In the genomic region with DNA sequence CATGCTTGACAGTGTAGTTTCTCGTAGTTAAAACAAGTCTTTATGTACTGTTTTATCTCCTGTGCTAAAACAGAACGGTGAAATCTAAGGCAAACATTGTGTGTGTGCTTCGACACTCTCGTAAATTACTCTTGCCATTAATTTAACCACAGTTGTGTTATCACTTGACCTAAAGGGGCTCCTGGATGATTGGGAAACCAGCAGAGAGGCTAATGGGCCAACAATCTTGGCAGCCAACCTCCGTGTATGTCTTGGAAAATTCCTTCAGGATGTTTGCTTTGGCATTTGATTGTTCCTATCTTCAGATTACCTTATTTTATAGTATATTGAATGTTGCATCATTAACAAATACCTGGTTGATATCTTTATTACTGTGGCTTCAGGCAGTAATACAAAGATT, we compare ENCODE assay signal across 21 cellular contexts.
DNase-seq lines count a peak whose midpoint lies in the region; ATAC-seq and TF ChIP-seq lines count a peak whose summit lies in the region.
"Had no signal": no experiment of that assay in that cellular context is flagged by ENCODE, and none has a peak within 500 bp of the region (broad histone marks: within the 10 kb centered on the region; RNA-seq: fewer than 3 reads in every experiment).

No MANE protein-coding gene starts in this region.

- peak overlapping the region; percentile 17 for H3K27ac Mint-ChIP-seq in mesothelial cell of epicardium
- H3K27ac Mint-ChIP-seq: HFFc6, IgD-negative memory B cell had no signal

- no peak for DNase-seq in mesothelial cell of epicardium (ENCODE audit: low spot score in 2 of 2, unreplicated experiment in 2 of 2)
- no peak for DNase-seq in mucosa of descending colon
- DNase-seq in DMS53 treated with DMSO at 0.1 percent for 48 hours (lab: John Stamatoyannopoulos, UW; ENCODE audit: unreplicated experiment) = no peak
- DNase-seq in NCI-H2107 treated with DMSO at 0.1 percent for 48 hours (lab: John Stamatoyannopoulos, UW; ENCODE audit: unreplicated experiment) = no peak
- DNase-seq in MV-4-11 (lab: John Stamatoyannopoulos, UW) = no peak
- DNase-seq: AML-193; DND-41; HFFc6; Karpas-422; MM.1S; NCI-H1105; NCI-H1694 treated with DMSO at 0.1 percent for 48 hours; NCI-H524 treated with DMSO at 0.1 percent for 48 hours; NK-92 treated with Interleukin-12 subunit alpha and Interleukin-12 subunit beta, amount 100 ng/mL, for 24 hours; SHP77 treated with DMSO at 0.1 percent for 48 hours; T-helper 1 cell had no signal

- peaks cover 6% of the 10 kb centered on the region for H3K9me3 Mint-ChIP-seq in mesothelial cell of epicardium

- H3K36me3 ChIP-seq in HEK293 (ENCODE audit: control insufficient read depth in 2 of 2, insufficient read depth in 1 of 2, low read length in 2 of 2) = no peaks in the 10 kb centered on the region
- H3K36me3 ChIP-seq in mucosa of descending colon (ENCODE audit: low read depth) = no peaks in the 10 kb centered on the region

- peaks cover 17% of the 10 kb centered on the region for H3K4me1 ChIP-seq in HEK293 (ENCODE audit: control insufficient read depth, insufficient read depth, low read length)
- no peaks in the 10 kb centered on the region for H3K4me1 ChIP-seq in mucosa of descending colon (ENCODE audit: low read depth)

- intact Hi-C loops in mucosa of descending colon (cut with DNase I, micrococcal nuclease) = no loop called here

- H3K36me3 Mint-ChIP-seq in mesothelial cell of epicardium = peaks cover 2% of the 10 kb centered on the region

- ATAC-seq in mucosa of descending colon = no peak

- CTCF ChIA-PET in HEK293 (lab: Yijun Ruan, JAX) = interaction anchor here (0.6 to 1.3 kb wide), 2 partner anchors 36 to 844 kb away, joined by 3 read pairs; no protein-coding TSS in a partner anchor

- TF ChIP-seq CTCF in 22Rv1 (IDR thresholded peaks at IDR 0.05) = no peak
- no peak for TF ChIP-seq CTCF in HEK293 (tag by site-specific recombination; IDR thresholded peaks at IDR 0.05)
- TF ChIP-seq CTCF in VCaP (conservative IDR thresholded peaks at IDR 0.05) = no peak
- no peak for TF ChIP-seq CTCF in mesothelial cell of epicardium (IDR thresholded peaks at IDR 0.05; ENCODE audit: unreplicated experiment)
- no peak for TF ChIP-seq CTCF in mucosa of descending colon (IDR thresholded peaks at IDR 0.05)

- no peak overlapping the region for H3K4me3 Mint-ChIP-seq in mesothelial cell of epicardium
- H3K4me3 Mint-ChIP-seq: HFFc6, IgD-negative memory B cell had no signal

- H3K9me3 ChIP-seq in HEK293 (ENCODE audit: control insufficient read depth, insufficient read depth, low read depth, low read length) (no peaks in the 10 kb centered on the region), mucosa of descending colon (no peaks in the 10 kb centered on the region)

- POLR2A ChIA-PET in HEK293 (lab: Yijun Ruan, JAX) = no interaction called here

- H3K4me1 Mint-ChIP-seq in mesothelial cell of epicardium = peaks cover 17% of the 10 kb centered on the region
- H3K4me1 Mint-ChIP-seq: IgD-negative memory B cell had no signal

- H3K4me3 ChIP-seq in HEK293 (ENCODE audit: low read depth, low read length) (no peak overlapping the region), mucosa of descending colon (no peak overlapping the region)

- H3K27me3 Mint-ChIP-seq in mesothelial cell of epicardium (ENCODE audit: low read depth) = no peaks in the 10 kb centered on the region
- H3K27me3 Mint-ChIP-seq: IgD-negative memory B cell had no signal

- H3K27ac ChIP-seq in 22Rv1 (peak overlapping the region; percentile 40), HEK293 (ENCODE audit: extremely low read depth, low read depth, low read length) (no peak overlapping the region), VCaP (peak overlapping the region; percentile 66)
- H3K27ac ChIP-seq: C4-2B had no signal

TF ChIP-seq in HEK293, 187 proteins besides CTCF, POLR2A, EP300 and RAD21:
- no peak for TF ChIP-seq KLF9 (tag by site-specific recombination; IDR thresholded peaks at IDR 0.05; ENCODE audit: low read depth)
- TF ChIP-seq ZNF416 (tag by site-specific recombination; IDR thresholded peaks at IDR 0.05) = no peak
- no peak for TF ChIP-seq KLF16 (tag by site-specific recombination; IDR thresholded peaks at IDR 0.05)
- no peak for TF ChIP-seq ZSCAN16 (tag by site-specific recombination; IDR thresholded peaks at IDR 0.05)
- TF ChIP-seq SCRT2 (tag by site-specific recombination; IDR thresholded peaks at IDR 0.05) = no peak
- TF ChIP-seq, protein P1, sequence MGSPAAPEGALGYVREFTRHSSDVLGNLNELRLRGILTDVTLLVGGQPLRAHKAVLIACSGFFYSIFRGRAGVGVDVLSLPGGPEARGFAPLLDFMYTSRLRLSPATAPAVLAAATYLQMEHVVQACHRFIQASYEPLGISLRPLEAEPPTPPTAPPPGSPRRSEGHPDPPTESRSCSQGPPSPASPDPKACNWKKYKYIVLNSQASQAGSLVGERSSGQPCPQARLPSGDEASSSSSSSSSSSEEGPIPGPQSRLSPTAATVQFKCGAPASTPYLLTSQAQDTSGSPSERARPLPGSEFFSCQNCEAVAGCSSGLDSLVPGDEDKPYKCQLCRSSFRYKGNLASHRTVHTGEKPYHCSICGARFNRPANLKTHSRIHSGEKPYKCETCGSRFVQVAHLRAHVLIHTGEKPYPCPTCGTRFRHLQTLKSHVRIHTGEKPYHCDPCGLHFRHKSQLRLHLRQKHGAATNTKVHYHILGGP (tag by site-specific recombination; IDR thresholded peaks at IDR 0.05) = peak; percentile 60; the same call in 1 of the 2 replicates
- TF ChIP-seq ZNF366 (tag by site-specific recombination; conservative IDR thresholded peaks at IDR 0.05) = 0 out of 2 replicates have a peak, but pooled peaks have one; percentile 9
- 0 out of 2 replicates have a peak, but pooled peaks have one; percentile 13 for TF ChIP-seq ZNF596 (tag by site-specific recombination; IDR thresholded peaks at IDR 0.05)
- TF ChIP-seq, protein P2, sequence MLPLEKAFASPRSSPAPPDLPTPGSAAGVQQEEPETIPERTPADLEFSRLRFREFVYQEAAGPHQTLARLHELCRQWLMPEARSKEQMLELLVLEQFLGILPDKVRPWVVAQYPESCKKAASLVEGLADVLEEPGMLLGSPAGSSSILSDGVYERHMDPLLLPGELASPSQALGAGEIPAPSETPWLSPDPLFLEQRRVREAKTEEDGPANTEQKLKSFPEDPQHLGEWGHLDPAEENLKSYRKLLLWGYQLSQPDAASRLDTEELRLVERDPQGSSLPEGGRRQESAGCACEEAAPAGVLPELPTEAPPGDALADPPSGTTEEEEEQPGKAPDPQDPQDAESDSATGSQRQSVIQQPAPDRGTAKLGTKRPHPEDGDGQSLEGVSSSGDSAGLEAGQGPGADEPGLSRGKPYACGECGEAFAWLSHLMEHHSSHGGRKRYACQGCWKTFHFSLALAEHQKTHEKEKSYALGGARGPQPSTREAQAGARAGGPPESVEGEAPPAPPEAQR (tag by site-specific recombination; IDR thresholded peaks at IDR 0.05) = no peak
- TF ChIP-seq OSR2 (tag by site-specific recombination; IDR thresholded peaks at IDR 0.05) = peak; percentile 81
- TF ChIP-seq, protein P3, sequence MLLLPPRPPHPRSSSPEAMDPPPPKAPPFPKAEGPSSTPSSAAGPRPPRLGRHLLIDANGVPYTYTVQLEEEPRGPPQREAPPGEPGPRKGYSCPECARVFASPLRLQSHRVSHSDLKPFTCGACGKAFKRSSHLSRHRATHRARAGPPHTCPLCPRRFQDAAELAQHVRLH (tag by site-specific recombination; IDR thresholded peaks at IDR 0.05) = 0 out of 2 replicates have a peak, but pooled peaks have one; percentile 39
- no peak for TF ChIP-seq ZNF677 (tag by site-specific recombination; IDR thresholded peaks at IDR 0.05)
- TF ChIP-seq, protein P4, sequence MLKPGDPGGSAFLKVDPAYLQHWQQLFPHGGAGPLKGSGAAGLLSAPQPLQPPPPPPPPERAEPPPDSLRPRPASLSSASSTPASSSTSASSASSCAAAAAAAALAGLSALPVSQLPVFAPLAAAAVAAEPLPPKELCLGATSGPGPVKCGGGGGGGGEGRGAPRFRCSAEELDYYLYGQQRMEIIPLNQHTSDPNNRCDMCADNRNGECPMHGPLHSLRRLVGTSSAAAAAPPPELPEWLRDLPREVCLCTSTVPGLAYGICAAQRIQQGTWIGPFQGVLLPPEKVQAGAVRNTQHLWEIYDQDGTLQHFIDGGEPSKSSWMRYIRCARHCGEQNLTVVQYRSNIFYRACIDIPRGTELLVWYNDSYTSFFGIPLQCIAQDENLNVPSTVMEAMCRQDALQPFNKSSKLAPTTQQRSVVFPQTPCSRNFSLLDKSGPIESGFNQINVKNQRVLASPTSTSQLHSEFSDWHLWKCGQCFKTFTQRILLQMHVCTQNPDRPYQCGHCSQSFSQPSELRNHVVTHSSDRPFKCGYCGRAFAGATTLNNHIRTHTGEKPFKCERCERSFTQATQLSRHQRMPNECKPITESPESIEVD (tag by site-specific recombination; IDR thresholded peaks at IDR 0.05) = peak; percentile 72
- TF ChIP-seq ZNF155 (tag by site-specific recombination; IDR thresholded peaks at IDR 0.05) = no peak
- TF ChIP-seq GLIS1 (tag by site-specific recombination; IDR thresholded peaks at IDR 0.05) = 0 out of 2 replicates have a peak, but pooled peaks have one; percentile 13
- TF ChIP-seq FEZF1 (tag by site-specific recombination; IDR thresholded peaks at IDR 0.05) = peak; percentile 92
- no peak for TF ChIP-seq SP2 (tag by site-specific recombination; IDR thresholded peaks at IDR 0.05)
- no peak for TF ChIP-seq ZBTB8A (tag by site-specific recombination; IDR thresholded peaks at IDR 0.05)
- no peak for TF ChIP-seq ZNF37A (tag by site-specific recombination; IDR thresholded peaks at IDR 0.05)
- peak; percentile 54; the same call in 1 of the 2 replicates for TF ChIP-seq HOXD13 (CRISPR knock-in tag; IDR thresholded peaks at IDR 0.05; ENCODE audit: borderline replicate concordance)
- TF ChIP-seq ZFHX2 (tag by site-specific recombination; conservative IDR thresholded peaks at IDR 0.05) = no peak
- peak; percentile 89 for TF ChIP-seq ZNF843 (tag by site-specific recombination; IDR thresholded peaks at IDR 0.05)
- TF ChIP-seq ZXDB (tag by site-specific recombination; IDR thresholded peaks at IDR 0.05) = peak; percentile 91
